8 cellular contexts compared by ENCODE assay signal in the genomic region with DNA sequence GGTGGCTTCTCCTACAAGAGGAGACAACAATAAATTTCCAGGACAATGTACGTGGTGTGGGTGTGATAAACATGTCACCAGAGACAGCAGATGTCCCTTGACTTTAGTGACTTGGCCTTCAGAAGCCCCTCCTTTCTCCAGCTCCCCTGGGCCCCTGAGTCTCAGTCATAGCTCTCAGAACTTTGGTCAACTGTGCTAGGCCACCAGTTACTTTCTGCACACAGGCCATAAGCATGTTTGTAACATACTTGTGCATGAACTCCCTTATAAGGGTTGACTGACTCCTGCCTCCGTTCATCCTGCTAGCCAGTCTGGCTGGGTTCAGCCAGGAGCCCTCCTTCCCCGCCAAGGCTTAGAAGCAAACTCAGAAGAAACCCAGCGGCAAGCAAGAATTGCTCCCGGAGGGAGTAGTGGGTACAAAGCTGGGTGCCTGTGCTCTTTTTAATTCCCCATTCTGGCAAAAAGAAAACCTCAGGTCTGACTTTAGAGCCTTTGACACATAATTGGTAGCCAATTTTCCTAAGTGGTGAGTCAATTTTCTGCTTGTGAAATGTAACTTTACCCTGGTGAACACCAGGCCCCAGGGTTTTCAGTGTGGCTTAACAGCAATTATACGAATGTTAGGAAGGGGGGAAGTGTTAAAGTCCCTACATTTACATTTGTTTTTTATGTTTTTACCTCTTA. TPM values are rescaled to one million over a fixed set of nuclear protein-coding genes. Genes with fewer than 3 reads are reported as not detected.
DNase-seq lines count a peak whose midpoint lies in the region; ATAC-seq and TF ChIP-seq lines count a peak whose summit lies in the region.

No MANE protein-coding gene starts in this region.

- peaks cover 28% of the 10 kb centered on the region for H3K27me3 ChIP-seq in lower lobe of right lung (ENCODE audit: low read depth)

- H3K27ac ChIP-seq in lower lobe of right lung: peak overlapping the region; percentile 62

- no peaks in the 10 kb centered on the region for H3K9me3 ChIP-seq in lower lobe of right lung

- DNase-seq in NCI-H748 (lab: John Stamatoyannopoulos, UW; ENCODE audit: unreplicated experiment) (peak; percentile 41), NCI-H748 treated with DMSO at 0.1 percent for 48 hours (lab: John Stamatoyannopoulos, UW) (no peak), lower lobe of right lung (no peak), dermis blood vessel endothelial cell (no peak)
- DNase-seq in activated CD4-positive, CD25-positive, alpha-beta regulatory T cell treated with anti-CD3 and anti-CD28 coated beads, Interleukin-2, amount 50 U/mL, for 72 hours: no peak
- DNase-seq in stimulated activated naive CD4-positive, alpha-beta T cell (lab: John Stamatoyannopoulos, UW): no peak

- no peaks in the 10 kb centered on the region for H3K36me3 ChIP-seq in lower lobe of right lung

- ATAC-seq in HG03103 (IDR thresholded peaks at IDR 0.05; ENCODE audit: low read depth, unreplicated experiment) (peak; percentile 53), SK-N-SH treated with all-trans-retinoic acid at 6 μM for 48 hours (peak; percentile 24; the same call in 2 of the 3 replicates), lower lobe of right lung (no peak)

- H3K4me1 ChIP-seq in lower lobe of right lung: peaks cover 17% of the 10 kb centered on the region

- intact Hi-C loops in lower lobe of right lung (cut with DNase I): no loop called here

- H3K4me3 ChIP-seq in lower lobe of right lung: no peak overlapping the region

- TF ChIP-seq CTCF in lower lobe of right lung (IDR thresholded peaks at IDR 0.05): no peak

TF ChIP-seq in SK-N-SH treated with all-trans-retinoic acid at 6 μM for 48 hours, 23 proteins besides CTCF, POLR2A, EP300 and RAD21:
- TF ChIP-seq RARB (CRISPR knock-in tag; IDR thresholded peaks at IDR 0.05) (no peak), PPARA (CRISPR knock-in tag; IDR thresholded peaks at IDR 0.05; ENCODE audit: borderline replicate concordance) (no peak), PATZ1 (CRISPR knock-in tag; IDR thresholded peaks at IDR 0.05; ENCODE audit: borderline replicate concordance) (no peak), ZC3H10 (CRISPR knock-in tag; IDR thresholded peaks at IDR 0.05) (no peak), BACH2 (CRISPR knock-in tag; IDR thresholded peaks at IDR 0.05; ENCODE audit: borderline replicate concordance) (no peak), CSRNP3 (CRISPR knock-in tag; IDR thresholded peaks at IDR 0.05) (no peak), ISL1 (CRISPR knock-in tag; IDR thresholded peaks at IDR 0.05) (no peak), ARNTL (CRISPR knock-in tag; IDR thresholded peaks at IDR 0.05; ENCODE audit: borderline replicate concordance, low read depth) (no peak), ZNF565 (CRISPR knock-in tag; conservative IDR thresholded peaks at IDR 0.05; ENCODE audit: low read depth) (no peak)

RNA-seq across cellular contexts. Expression of gene EBF1, which starts 49.2 kb away (rescaled TPM):
- total RNA-seq in lower lobe of right lung (10.6 TPM), dermis blood vessel endothelial cell (3.6 and 4.4 TPM in 2 replicates)

Comparison
In these comparisons a context has a peak if more than half of its experiments do, and no peak if none do; other contexts are left out.
1. ATAC-seq: peak in HG03103 (single experiment) and SK-N-SH treated with all-trans-retinoic acid at 6 μM for 48 hours (single experiment); none in lower lobe of right lung (0 of 2).